8 cellular contexts compared by ENCODE assay signal in the genomic region with DNA sequence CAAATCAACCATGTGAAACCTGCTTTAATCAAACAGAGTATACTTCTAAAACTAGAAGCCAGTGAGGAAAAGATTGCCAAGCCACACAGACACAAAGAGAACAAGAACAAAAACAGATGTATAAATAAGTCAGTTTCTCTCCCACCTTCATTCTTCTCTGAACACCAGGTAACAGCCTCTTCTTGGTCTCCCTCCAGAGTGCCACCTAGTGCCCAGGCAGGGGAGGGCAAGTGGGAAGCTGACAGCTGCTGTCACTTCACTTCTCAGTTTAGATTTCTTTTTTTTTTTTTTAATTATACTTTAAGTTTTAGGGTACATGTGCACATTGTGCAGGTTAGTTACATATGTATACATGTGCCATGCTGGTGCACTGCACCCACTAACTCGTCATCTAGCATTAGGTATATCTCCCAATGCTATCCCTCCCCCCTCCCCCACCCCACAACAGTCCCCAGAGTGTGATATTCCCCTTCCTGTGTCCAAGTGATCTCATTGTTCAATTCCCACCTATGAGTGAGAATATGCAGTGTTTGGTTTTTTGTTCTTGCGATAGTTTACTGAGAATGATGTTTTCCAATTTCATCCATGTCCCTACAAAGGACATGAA.
A peak's percentile ranks its signal among the peaks of the same experiment; 100 is the strongest.
DNase-seq lines count a peak whose midpoint lies in the region; ATAC-seq and TF ChIP-seq lines count a peak whose summit lies in the region.
"Not testable (repeated sequence)": the region's sequence is repeated elsewhere in the genome, so short reads cannot be mapped to it uniquely, and the experiment has no call there.

No MANE protein-coding gene starts in this region.

- H3K36me3 Mint-ChIP-seq in activated T-helper 2 cell treated with anti-CD3 and anti-CD28 coated beads, Interferon-gamma antibody, Interleukin-2, Interleukin-4, amounts not matched to agents 10 μg/mL and 5 μg/mL and 100 μg/mL, durations not matched to agents 14 hours and 24 hours and 36 hours (ENCODE audit: low read depth); progenitor cell of endocrine pancreas (ENCODE audit: insufficient read depth): not testable (repeated sequence)

- in situ Hi-C loops in GM13976 (cut with MboI; ENCODE audit: low sequenced_read_pairs, unreplicated experiment): not testable (repeated sequence)

- H3K27ac Mint-ChIP-seq in activated T-helper 2 cell treated with anti-CD3 and anti-CD28 coated beads, Interferon-gamma antibody, Interleukin-2, Interleukin-4, amounts not matched to agents 10 μg/mL and 5 μg/mL and 100 μg/mL, durations not matched to agents 14 hours and 24 hours and 36 hours; progenitor cell of endocrine pancreas: not testable (repeated sequence)

- H3K4me3 Mint-ChIP-seq in activated T-helper 2 cell treated with anti-CD3 and anti-CD28 coated beads, Interferon-gamma antibody, Interleukin-2, Interleukin-4, amounts not matched to agents 10 μg/mL and 5 μg/mL and 100 μg/mL, durations not matched to agents 14 hours and 24 hours and 36 hours (ENCODE audit: low read depth); progenitor cell of endocrine pancreas (ENCODE audit: low read depth): not testable (repeated sequence)

- H3K4me1 Mint-ChIP-seq in activated T-helper 2 cell treated with anti-CD3 and anti-CD28 coated beads, Interferon-gamma antibody, Interleukin-2, Interleukin-4, amounts not matched to agents 10 μg/mL and 5 μg/mL and 100 μg/mL, durations not matched to agents 14 hours and 24 hours and 36 hours (ENCODE audit: low read depth); progenitor cell of endocrine pancreas (ENCODE audit: low read depth): not testable (repeated sequence)

- DNase-seq in GM13976 (ENCODE audit: low spot score): peak; percentile 42
- peak; percentile 49 for DNase-seq in NCI-H1436 (lab: John Stamatoyannopoulos, UW)
- peak; percentile 14 for DNase-seq in SKM-1 (lab: John Stamatoyannopoulos, UW; ENCODE audit: unreplicated experiment)
- DNase-seq in activated T-helper 2 cell treated with anti-CD3 and anti-CD28 coated beads, Interferon-gamma antibody, Interleukin-2, Interleukin-4, amounts not matched to agents 10 μg/mL and 5 μg/mL and 100 μg/mL, durations not matched to agents 14 hours and 24 hours and 36 hours (ENCODE audit: low spot score): peak; percentile 32
- DNase-seq in fibroblast of the aortic adventitia (ENCODE audit: low read depth): not testable (repeated sequence)
- peak; percentile 41 for DNase-seq in progenitor cell of endocrine pancreas (ENCODE audit: low spot score, unreplicated experiment)

- peak; percentile 96 for TF ChIP-seq CTCF in 22Rv1 (IDR thresholded peaks at IDR 0.05)
- TF ChIP-seq CTCF in GM13976 (IDR thresholded peaks at IDR 0.05; ENCODE audit: borderline replicate concordance, control extremely low read depth, extremely low read depth, insufficient read depth, missing control alignments): peak; percentile 59
- TF ChIP-seq CTCF in fibroblast of the aortic adventitia (IDR thresholded peaks at IDR 0.05; ENCODE audit: insufficient read depth, low read length): peak; percentile 26
- peak; percentile 65 for TF ChIP-seq CTCF in progenitor cell of endocrine pancreas (IDR thresholded peaks at IDR 0.05; ENCODE audit: unreplicated experiment)

- not testable (repeated sequence) for H3K9me3 Mint-ChIP-seq in activated T-helper 2 cell treated with anti-CD3 and anti-CD28 coated beads, Interferon-gamma antibody, Interleukin-2, Interleukin-4, amounts not matched to agents 10 μg/mL and 5 μg/mL and 100 μg/mL, durations not matched to agents 14 hours and 24 hours and 36 hours; progenitor cell of endocrine pancreas (ENCODE audit: low read depth)

- not testable (repeated sequence) for H3K4me3 ChIP-seq in fibroblast of the aortic adventitia (ENCODE audit: low read depth, low read length)

- intact Hi-C loops in activated T-helper 2 cell treated with anti-CD3 and anti-CD28 coated beads, Interferon-gamma antibody, Interleukin-2, Interleukin-4, amounts not matched to agents 10 μg/mL and 5 μg/mL and 100 μg/mL, durations not matched to agents 14 hours and 24 hours and 36 hours (cut with micrococcal nuclease): loop anchor here (2.0 to 5.0 kb wide), 3 partner anchors 368 to 543 kb away; no protein-coding TSS in a partner anchor

- H3K27me3 Mint-ChIP-seq in activated T-helper 2 cell treated with anti-CD3 and anti-CD28 coated beads, Interferon-gamma antibody, Interleukin-2, Interleukin-4, amounts not matched to agents 10 μg/mL and 5 μg/mL and 100 μg/mL, durations not matched to agents 14 hours and 24 hours and 36 hours (ENCODE audit: low read depth); progenitor cell of endocrine pancreas: not testable (repeated sequence)

- ATAC-seq in HG02870 (IDR thresholded peaks at IDR 0.05; ENCODE audit: unreplicated experiment): peak; percentile 74

- H3K27ac ChIP-seq in 22Rv1: not testable (repeated sequence)

Comparison
In these comparisons a context has a peak if more than half of its experiments do, and no peak if none do; other contexts are left out.
1. CTCF ChIP-seq: peak in every context shown above with its lines; median percentile 96 in 22Rv1; 65 in progenitor cell of endocrine pancreas; 59 in GM13976; 26 in fibroblast of the aortic adventitia.